ENCODE assay signal across 20 cellular contexts in the genomic region with DNA sequence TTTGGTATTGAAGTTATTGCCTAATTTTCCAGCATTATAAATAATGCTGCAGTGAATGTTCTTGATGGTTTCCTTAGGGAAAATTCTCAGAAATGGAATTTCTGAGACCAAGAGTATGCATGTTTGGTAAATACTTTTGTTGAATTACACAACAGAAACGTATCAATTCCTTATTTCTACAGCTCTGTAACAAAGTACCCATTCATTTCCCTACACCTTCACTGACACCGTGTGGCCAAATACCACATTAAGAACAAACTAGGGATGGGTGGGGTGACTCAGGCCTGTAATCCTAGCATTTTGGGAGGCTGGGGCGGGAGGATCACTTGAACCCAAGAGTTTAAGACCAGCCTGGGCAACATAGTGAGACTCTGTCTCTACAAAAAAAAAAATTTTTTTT. TPM values are rescaled to one million over a fixed set of nuclear protein-coding genes. Genes with fewer than 3 reads are reported as not detected.
DNase-seq lines count a peak whose midpoint lies in the region; ATAC-seq and TF ChIP-seq lines count a peak whose summit lies in the region.
"Had no signal": no experiment of that assay in that cellular context is flagged by ENCODE, and none has a peak within 500 bp of the region (broad histone marks: within the 10 kb centered on the region; RNA-seq: fewer than 3 reads in every experiment).

No MANE protein-coding gene starts in this region.

- no peak overlapping the region for H3K27ac ChIP-seq in C4-2B
- H3K27ac ChIP-seq: upper lobe of right lung had no signal

- peak; percentile 16; the same call in 1 of the 2 replicates for TF ChIP-seq CTCF in C4-2B (conservative IDR thresholded peaks at IDR 0.05)
- peak; percentile 30; the same call in 1 of the 2 replicates for TF ChIP-seq CTCF in HFFc6 (IDR thresholded peaks at IDR 0.05)

- H3K27ac Mint-ChIP-seq in HFFc6, result no peak overlapping the region
- no peak overlapping the region for H3K27ac Mint-ChIP-seq in natural killer cell treated with Interleukin-12 subunit alpha and Interleukin-12 subunit beta and Interleukin-15 and Interleukin-18, amount 100 ng/mL, for 72 hours
- no peak overlapping the region for H3K27ac Mint-ChIP-seq in T-helper 2 cell treated with Interferon-gamma antibody and Interleukin-4, amounts not matched to agents 5 μg/mL and 100 μg/mL, for 36 hours
- H3K27ac Mint-ChIP-seq: activated CD4-positive, alpha-beta T cell treated with anti-CD3 and anti-CD28 coated beads for 36 hours had no signal

- H3K9me3 Mint-ChIP-seq in HFFc6, result peaks cover 5% of the 10 kb centered on the region; the same call in 1 of the 2 replicates
- H3K9me3 Mint-ChIP-seq in natural killer cell treated with Interleukin-12 subunit alpha and Interleukin-12 subunit beta and Interleukin-15 and Interleukin-18, amount 100 ng/mL, for 72 hours, result no peaks in the 10 kb centered on the region
- H3K9me3 Mint-ChIP-seq in T-helper 2 cell treated with Interferon-gamma antibody and Interleukin-4, amounts not matched to agents 5 μg/mL and 100 μg/mL, for 36 hours, result no peaks in the 10 kb centered on the region

- H3K4me3 Mint-ChIP-seq in HFFc6, result no peak overlapping the region
- H3K4me3 Mint-ChIP-seq in natural killer cell treated with Interleukin-12 subunit alpha and Interleukin-12 subunit beta and Interleukin-15 and Interleukin-18, amount 100 ng/mL, for 72 hours, result no peak overlapping the region
- no peak overlapping the region for H3K4me3 Mint-ChIP-seq in T-helper 2 cell treated with Interferon-gamma antibody and Interleukin-4, amounts not matched to agents 5 μg/mL and 100 μg/mL, for 36 hours
- H3K4me3 Mint-ChIP-seq: activated CD4-positive, alpha-beta T cell treated with anti-CD3 and anti-CD28 coated beads for 36 hours had no signal

- ATAC-seq in esophagus mucosa (peak; percentile 32), left ventricle myocardium superior (no peak)
- no peak for ATAC-seq in natural killer cell treated with Interleukin-12 subunit alpha and Interleukin-12 subunit beta and Interleukin-15 and Interleukin-18, amount 100 ng/mL, for 72 hours
- ATAC-seq: activated CD4-positive, alpha-beta T cell treated with anti-CD3 and anti-CD28 coated beads for 36 hours; upper lobe of right lung had no signal

- H3K36me3 Mint-ChIP-seq in HFFc6 (ENCODE audit: low read depth), result peaks cover 37% of the 10 kb centered on the region
- H3K36me3 Mint-ChIP-seq in natural killer cell treated with Interleukin-12 subunit alpha and Interleukin-12 subunit beta and Interleukin-15 and Interleukin-18, amount 100 ng/mL, for 72 hours, result peaks cover 13% of the 10 kb centered on the region
- peaks cover 51% of the 10 kb centered on the region for H3K36me3 Mint-ChIP-seq in T-helper 2 cell treated with Interferon-gamma antibody and Interleukin-4, amounts not matched to agents 5 μg/mL and 100 μg/mL, for 36 hours (ENCODE audit: low read depth)

- H3K4me1 Mint-ChIP-seq in HFFc6 (ENCODE audit: low read depth), result peaks cover 5% of the 10 kb centered on the region; the same call in 1 of the 2 replicates
- no peaks in the 10 kb centered on the region for H3K4me1 Mint-ChIP-seq in natural killer cell treated with Interleukin-12 subunit alpha and Interleukin-12 subunit beta and Interleukin-15 and Interleukin-18, amount 100 ng/mL, for 72 hours (ENCODE audit: low read depth in 2 of 2)
- no peaks in the 10 kb centered on the region for H3K4me1 Mint-ChIP-seq in T-helper 2 cell treated with Interferon-gamma antibody and Interleukin-4, amounts not matched to agents 5 μg/mL and 100 μg/mL, for 36 hours (ENCODE audit: low read depth)
- H3K4me1 Mint-ChIP-seq: activated CD4-positive, alpha-beta T cell treated with anti-CD3 and anti-CD28 coated beads for 36 hours had no signal

- DNase-seq in HFFc6, result no peak
- DNase-seq in RPMI7951 (ENCODE audit: low read depth), result peak; percentile 15
- no peak for DNase-seq in left ventricle myocardium superior
- no peak for DNase-seq in natural killer cell treated with Interleukin-12 subunit alpha and Interleukin-12 subunit beta and Interleukin-15 and Interleukin-18, amount 100 ng/mL, for 72 hours (ENCODE audit: low spot score)
- DNase-seq in stimulated activated naive CD4-positive, alpha-beta T cell treated with Interleukin-2 at 50 U/mL for 16 hours (lab: John Stamatoyannopoulos, UW), result no peak
- DNase-seq in T-helper 2 cell treated with Interferon-gamma antibody and Interleukin-4, amounts not matched to agents 5 μg/mL and 100 μg/mL, for 36 hours (ENCODE audit: low spot score), result no peak
- DNase-seq: activated CD4-positive, alpha-beta T cell treated with anti-CD3 and anti-CD28 coated beads for 36 hours; activated T-cell treated with anti-CD3 and anti-CD28 coated beads, Interleukin-2, amount 50 U/mL, for 1 hour; cortex of kidney; DMS79; islet precursor cell; NCI-H748 treated with DMSO at 0.1 percent for 48 hours; stimulated activated CD4-positive, alpha-beta T cell treated with anti-CD3 and anti-CD28 coated beads, Interleukin-1b, Interleukin-23, amount 100 ng/mL, for 48 hours; upper lobe of right lung had no signal

- no peaks in the 10 kb centered on the region for H3K27me3 Mint-ChIP-seq in HFFc6 (ENCODE audit: insufficient read depth)
- no peaks in the 10 kb centered on the region for H3K27me3 Mint-ChIP-seq in natural killer cell treated with Interleukin-12 subunit alpha and Interleukin-12 subunit beta and Interleukin-15 and Interleukin-18, amount 100 ng/mL, for 72 hours
- H3K27me3 Mint-ChIP-seq in T-helper 2 cell treated with Interferon-gamma antibody and Interleukin-4, amounts not matched to agents 5 μg/mL and 100 μg/mL, for 36 hours (ENCODE audit: low read depth), result no peaks in the 10 kb centered on the region
- H3K27me3 Mint-ChIP-seq: activated CD4-positive, alpha-beta T cell treated with anti-CD3 and anti-CD28 coated beads for 36 hours had no signal

- intact Hi-C loops in left ventricle myocardium superior (cut with micrococcal nuclease), result no loop called here

RNA-seq across cellular contexts. Expression of a gene that starts 21.8 kb away (rescaled TPM):
- total RNA-seq in HFFc6 (2021; fragmentation: NEBNext Ultra II Directional; extraction: Animal tissue kit (Norgen Biotek cat#: 25700)), result 1 to 10 TPM; 1.8 to 7.7 (median 6.9) TPM
- 57.2 and 91.7 TPM in 2 replicates for total RNA-seq in RPMI7951 (2014; rRNA removed; shearing (Covaris generic))
- 25.0 TPM for total RNA-seq in esophagus mucosa
- 44.7 TPM for total RNA-seq in left ventricle myocardium superior
- 1 to 10 TPM in 1 of 2 donors, under 1 TPM in 1; 0.74 to 1.7 TPM for total RNA-seq in natural killer cell treated with Interleukin-12 subunit alpha and Interleukin-12 subunit beta and Interleukin-15 and Interleukin-18, amount 100 ng/mL, for 72 hours

RNA-seq across cellular contexts. Expression of a gene that starts 39.1 kb away (rescaled TPM):
- total RNA-seq in HFFc6 (2021; fragmentation: NEBNext Ultra II Directional; extraction: Animal tissue kit (Norgen Biotek cat#: 25700)), result 10 to 100 TPM; 48.6 to 63.5 (median 52.7) TPM
- 9.0 and 9.1 TPM in 2 replicates for total RNA-seq in RPMI7951 (2014; rRNA removed; shearing (Covaris generic))
- total RNA-seq in esophagus mucosa, result 22.2 TPM
- 13.2 TPM for total RNA-seq in left ventricle myocardium superior
- 10 to 100 TPM; 16.6 to 32.5 TPM for total RNA-seq in natural killer cell treated with Interleukin-12 subunit alpha and Interleukin-12 subunit beta and Interleukin-15 and Interleukin-18, amount 100 ng/mL, for 72 hours

RNA-seq across cellular contexts. Expression of a gene that starts 45.5 kb away (rescaled TPM):
- total RNA-seq in HFFc6 (2021; fragmentation: NEBNext Ultra II Directional; extraction: Animal tissue kit (Norgen Biotek cat#: 25700)), result 10 to 100 TPM in 5 of 6 experiments, 1 to 10 TPM in 1; 8.2 to 16.1 (median 15.1) TPM
- 2.3 and 4.4 TPM in 2 replicates for total RNA-seq in RPMI7951 (2014; rRNA removed; shearing (Covaris generic))
- total RNA-seq in esophagus mucosa (2.0 TPM), left ventricle myocardium superior (14.4 TPM)
- not detected for total RNA-seq in natural killer cell treated with Interleukin-12 subunit alpha and Interleukin-12 subunit beta and Interleukin-15 and Interleukin-18, amount 100 ng/mL, for 72 hours
- total RNA-seq: activated CD4-positive, alpha-beta T cell treated with anti-CD3 and anti-CD28 coated beads for 36 hours; SK-MEL-5 had no signal

RNA-seq across cellular contexts. Expression of a gene that starts 51.3 kb away (rescaled TPM):
- not detected for total RNA-seq in HFFc6 (2021; fragmentation: NEBNext Ultra II Directional; extraction: Animal tissue kit (Norgen Biotek cat#: 25700))
- total RNA-seq in RPMI7951 (2014; rRNA removed; shearing (Covaris generic)), result not detected in 2 replicates
- total RNA-seq in esophagus mucosa (not detected), left ventricle myocardium superior (not detected)
- total RNA-seq in natural killer cell treated with Interleukin-12 subunit alpha and Interleukin-12 subunit beta and Interleukin-15 and Interleukin-18, amount 100 ng/mL, for 72 hours, result not detected
- total RNA-seq: activated CD4-positive, alpha-beta T cell treated with anti-CD3 and anti-CD28 coated beads for 36 hours; frontal cortex; mucosa of gallbladder; posterior vena cava; SK-MEL-5; upper lobe of right lung had no signal
